In the genomic region with DNA sequence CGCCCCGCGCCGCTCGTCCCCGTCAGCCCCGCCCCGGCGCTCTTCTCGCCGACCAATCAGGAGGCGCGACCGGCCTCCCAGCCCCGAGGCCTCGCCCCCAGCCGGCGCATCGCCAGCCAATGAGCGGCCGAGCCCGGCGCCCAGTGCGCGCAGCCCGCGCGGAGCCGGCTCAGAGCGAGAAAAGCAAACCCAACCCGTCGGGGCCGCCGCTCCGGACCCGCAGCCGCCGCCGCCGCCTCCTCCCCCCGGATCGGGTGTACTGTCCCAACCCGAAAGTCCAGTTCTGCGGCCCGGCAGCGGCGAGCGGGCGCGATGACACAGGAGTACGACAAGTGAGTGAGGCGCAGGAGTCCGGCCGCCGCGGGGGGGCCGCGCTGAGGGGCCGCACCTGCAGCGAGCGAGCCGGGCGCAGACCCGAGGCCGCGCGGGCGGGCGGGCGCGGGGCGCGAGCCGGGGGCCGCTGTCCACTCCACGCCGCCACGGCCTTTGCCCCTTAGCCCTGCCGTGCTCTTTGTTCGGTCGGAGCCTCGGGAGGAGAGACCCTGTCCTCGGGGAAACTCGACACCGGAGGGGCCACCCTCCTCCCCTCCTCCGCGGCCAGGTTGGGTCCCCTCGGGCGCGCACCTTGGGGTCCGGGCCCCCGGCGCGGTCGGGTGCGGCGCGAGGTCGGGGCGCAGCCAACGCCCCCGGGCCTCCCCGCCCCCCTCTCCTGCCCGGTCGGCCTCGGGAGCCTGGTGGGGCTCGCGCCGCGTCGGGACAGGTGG, we compare ENCODE assay signal across 8 cellular contexts. TPM values are rescaled to one million over a fixed set of nuclear protein-coding genes. Genes with fewer than 3 reads are reported as not detected.
A peak's percentile ranks its signal among the peaks of the same experiment; 100 is the strongest.
DNase-seq lines count a peak whose midpoint lies in the region; ATAC-seq and TF ChIP-seq lines count a peak whose summit lies in the region.

TSS of gene GRHL1 (plus strand) at position 172 of the 764 bp plus-strand sequence. CDS start at position 313, 141 bp downstream.

- H3K4me3 Mint-ChIP-seq in activated CD4-positive, alpha-beta memory T cell treated with anti-CD3 and anti-CD28 coated beads for 36 hours = peak within 1 kb of the TSS; percentile 74

- H3K4me3 ChIP-seq in duodenal mucosa (ENCODE audit: low read depth in 1 of 2, low read length in 2 of 2) (peak within 1 kb of the TSS; percentile 58 to 62), lower leg skin (ENCODE audit: low read depth, poor library complexity, severe bottlenecking) (peak within 1 kb of the TSS; percentile 62)

- intact Hi-C loops in activated CD4-positive, alpha-beta memory T cell treated with anti-CD3 and anti-CD28 coated beads for 36 hours (cut with micrococcal nuclease) = loop anchor here (1.0 to 5.0 kb wide), 3 partner anchors 93 to 139 kb away; no protein-coding TSS in a partner anchor
- intact Hi-C loops in lower leg skin (cut with DNase I; ENCODE audit: low total_unique reads) = loop anchor here (1.0 kb wide), 1 partner anchor 94 kb away; no protein-coding TSS in a partner anchor

- DNase-seq in C1 segment of cervical spinal cord (lab: John Stamatoyannopoulos, UW) = peak; percentile 15 to 95 (median 83)
- DNase-seq in NCI-H748 treated with DMSO at 0.1 percent for 48 hours (lab: John Stamatoyannopoulos, UW) = peak; percentile 80
- DNase-seq in activated CD4-positive, alpha-beta memory T cell treated with anti-CD3 and anti-CD28 coated beads for 36 hours = peak; percentile 93
- DNase-seq in lower leg skin (ENCODE audit: low spot score in 2 of 2) = peak; percentile 87 to 97
- peak; percentile 89 for DNase-seq in stimulated activated CD4-positive, alpha-beta T cell treated with anti-CD3 and anti-CD28 coated beads, Interleukin-4, amount 100 ng/mL, for 24 hours

- H3K36me3 Mint-ChIP-seq in activated CD4-positive, alpha-beta memory T cell treated with anti-CD3 and anti-CD28 coated beads for 36 hours = no peaks in the 10 kb centered on the region

- peaks cover 4 to 9% of the 10 kb centered on the region in 2 donors for H3K4me1 ChIP-seq in duodenal mucosa (ENCODE audit: control insufficient read depth in 1 of 2, insufficient read depth in 2 of 2, low read length in 2 of 2)

- H3K36me3 ChIP-seq in duodenal mucosa (ENCODE audit: control insufficient read depth in 1 of 2, insufficient read depth in 2 of 2, low read length in 2 of 2) = no peaks in the 10 kb centered on the region

- peak within 1 kb of the TSS; percentile 36 to 45 for H3K9ac ChIP-seq in duodenal mucosa (ENCODE audit: low read depth in 1 of 2, low read length in 2 of 2)

- WGBS in lower leg skin, 2 donors = 1 to 11% methylated on average over 3 to 53 of the region's 111 CpGs

- no peak within 1 kb of the TSS for H3K27ac Mint-ChIP-seq in activated CD4-positive, alpha-beta memory T cell treated with anti-CD3 and anti-CD28 coated beads for 36 hours

- POLR2A ChIA-PET in activated CD4-positive, alpha-beta memory T cell treated with anti-CD3 and anti-CD28 coated beads for 36 hours (lab: Charles Lee) = interaction anchor here (0.6 kb wide), 1 partner anchor 13 kb away, joined by 3 read pairs; no protein-coding TSS in a partner anchor

- CTCF ChIA-PET in activated CD4-positive, alpha-beta memory T cell treated with anti-CD3 and anti-CD28 coated beads for 36 hours (lab: Charles Lee) = interaction anchor here (1.8 kb wide), 1 partner anchor 33 kb away, joined by 9 read pairs; no protein-coding TSS in a partner anchor

- no peaks in the 10 kb centered on the region for H3K9me3 Mint-ChIP-seq in activated CD4-positive, alpha-beta memory T cell treated with anti-CD3 and anti-CD28 coated beads for 36 hours

- peaks cover 29% of the 10 kb centered on the region for H3K27me3 Mint-ChIP-seq in activated CD4-positive, alpha-beta memory T cell treated with anti-CD3 and anti-CD28 coated beads for 36 hours

- no peak within 1 kb of the TSS for H3K27ac ChIP-seq in duodenal mucosa (ENCODE audit: low read depth, low read length)

- no peak for TF ChIP-seq POLR2A in lower leg skin (IDR thresholded peaks at IDR 0.05)

- H3K4me1 Mint-ChIP-seq in activated CD4-positive, alpha-beta memory T cell treated with anti-CD3 and anti-CD28 coated beads for 36 hours (ENCODE audit: low read depth) = peaks cover 5% of the 10 kb centered on the region

- no peak for TF ChIP-seq CTCF in lower leg skin (IDR thresholded peaks at IDR 0.05)

- ATAC-seq in GM19455 (IDR thresholded peaks at IDR 0.05; ENCODE audit: unreplicated experiment) = peak; percentile 96
- ATAC-seq in HG03571 (IDR thresholded peaks at IDR 0.05; ENCODE audit: unreplicated experiment) = peak; percentile 94

- H3K27me3 ChIP-seq in duodenal mucosa (ENCODE audit: control insufficient read depth in 1 of 2, insufficient read depth in 2 of 2, low read length in 2 of 2) = peaks cover 7 to 13% of the 10 kb centered on the region in 2 donors

- H3K9me3 ChIP-seq in duodenal mucosa (ENCODE audit: control insufficient read depth in 1 of 2, low read length in 2 of 2) = no peaks in the 10 kb centered on the region

RNA-seq across cellular contexts. Expression of gene GRHL1, which starts in this region (rescaled TPM):
- total RNA-seq in activated CD4-positive, alpha-beta memory T cell treated with anti-CD3 and anti-CD28 coated beads for 36 hours = 1 to 10 TPM in 1 of 2 experiments, under 1 TPM in 1; 1.00 to 1.1 TPM
- total RNA-seq in lower leg skin = 100 to 1,000 TPM; 104 to 134 (median 115) TPM

Comparison
In these comparisons a context has a peak if more than half of its experiments do, and no peak if none do; other contexts are left out.
1. RNA of gene GRHL1 (total RNA-seq): 104 to 134 TPM in lower leg skin; 1.00 to 1.1 TPM in activated CD4-positive, alpha-beta memory T cell treated with anti-CD3 and anti-CD28 coated beads for 36 hours; every median in the first group is over 10 times any median in the second.
2. Peak in every context shown above with its lines, with median percentiles within 50 percentile points of each other: DNase-seq.